Comparison of ENCODE assay signal across 13 cellular contexts in the genomic region with DNA sequence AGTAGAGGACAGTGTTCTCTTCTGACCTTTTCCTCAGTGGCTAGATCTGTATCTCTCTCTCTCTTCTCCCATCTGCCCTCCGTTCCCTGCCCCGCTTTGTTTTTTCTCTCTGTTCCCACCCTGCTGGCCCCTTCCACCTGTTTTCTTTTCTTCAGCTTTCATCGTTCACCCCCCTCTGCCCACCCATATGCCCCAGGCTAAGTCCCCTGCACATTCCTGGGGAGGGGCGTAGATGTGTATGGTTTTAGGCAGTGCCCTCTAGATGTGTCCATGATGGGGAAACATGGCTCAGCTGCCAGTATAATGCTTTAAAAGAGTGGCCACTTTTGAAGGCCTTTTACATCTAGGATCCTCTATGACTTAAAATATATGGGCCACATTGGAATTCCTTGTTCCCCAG. TPM values are rescaled to one million over a fixed set of nuclear protein-coding genes. Genes with fewer than 3 reads are reported as not detected.
DNase-seq lines count a peak whose midpoint lies in the region; TF ChIP-seq lines count a peak whose summit lies in the region.
"Had no signal": no experiment of that assay in that cellular context is flagged by ENCODE, and none has a peak within 500 bp of the region (broad histone marks: within the 10 kb centered on the region; RNA-seq: fewer than 3 reads in every experiment).

No MANE protein-coding gene starts in this region.

- no peaks in the 10 kb centered on the region for H3K9me3 ChIP-seq in neural progenitor cell (ENCODE audit: low read depth)
- no peaks in the 10 kb centered on the region for H3K9me3 ChIP-seq in CD8-positive, alpha-beta memory T cell (ENCODE audit: low read length)

- peak; percentile 20 for DNase-seq in activated CD8-positive, alpha-beta memory T cell treated with anti-CD3 and anti-CD28 coated beads, Interleukin-2, amount 50 U/mL, for 48 hours
- no peak for DNase-seq in activated CD8-positive, alpha-beta memory T cell treated with anti-CD3 and anti-CD28 coated beads for 24 hours
- DNase-seq in epithelial cell of prostate (ENCODE audit: low read depth, low spot score), result no peak
- DNase-seq in neural progenitor cell (ENCODE audit: low spot score), result no peak
- no peak for DNase-seq in NCI-H82 (lab: John Stamatoyannopoulos, UW)
- DNase-seq in CD8-positive, alpha-beta memory T cell, result no peak
- DNase-seq in putamen (ENCODE audit: low spot score), result no peak
- DNase-seq: DMS 273 treated with DMSO at 0.1 percent for 48 hours, H7 had no signal

- no peaks in the 10 kb centered on the region for H3K79me2 ChIP-seq in neural progenitor cell (ENCODE audit: low read depth)

- H3K4me2 ChIP-seq in neural progenitor cell, result peak overlapping the region; percentile 66
- H3K4me2 ChIP-seq: GM23338 had no signal

- H3K4me1 ChIP-seq in neural progenitor cell, result peaks cover 20% of the 10 kb centered on the region
- no peaks in the 10 kb centered on the region for H3K4me1 ChIP-seq in CD8-positive, alpha-beta memory T cell (ENCODE audit: insufficient read depth, low read length)

- CTCF ChIA-PET in CD8-positive, alpha-beta memory T cell (lab: Charles Lee), result no interaction called here

- no peak overlapping the region for H3K9ac ChIP-seq in neural progenitor cell

- H3K4me3 Mint-ChIP-seq in neural progenitor cell, result no peak overlapping the region
- H3K4me3 Mint-ChIP-seq in CD8-positive, alpha-beta memory T cell, result no peak overlapping the region
- H3K4me3 Mint-ChIP-seq: CD14-positive monocyte, GM23338 had no signal

- H4K20me1 ChIP-seq in neural progenitor cell (ENCODE audit: low read depth), result no peaks in the 10 kb centered on the region

- H3K4me1 Mint-ChIP-seq in neural progenitor cell, result peaks cover 8% of the 10 kb centered on the region
- peaks cover 0 to 8% (median 2%) of the 10 kb centered on the region in 3 donors for H3K4me1 Mint-ChIP-seq in CD8-positive, alpha-beta memory T cell

- no peaks in the 10 kb centered on the region for H3K36me3 Mint-ChIP-seq in neural progenitor cell
- H3K36me3 Mint-ChIP-seq in CD8-positive, alpha-beta memory T cell, result peaks cover 0 to 7% (median 3%) of the 10 kb centered on the region in 3 donors
- H3K36me3 Mint-ChIP-seq: CD14-positive monocyte had no signal

- H3K27ac Mint-ChIP-seq in neural progenitor cell, result no peak overlapping the region
- H3K27ac Mint-ChIP-seq in CD8-positive, alpha-beta memory T cell, result no peak overlapping the region
- H3K27ac Mint-ChIP-seq: CD14-positive monocyte, GM23338 had no signal

- no peaks in the 10 kb centered on the region for H3F3A ChIP-seq in neural progenitor cell (ENCODE audit: low read depth)

- peaks cover 2% of the 10 kb centered on the region for H3K27me3 Mint-ChIP-seq in neural progenitor cell (ENCODE audit: insufficient read depth, low read depth)
- H3K27me3 Mint-ChIP-seq in CD8-positive, alpha-beta memory T cell, result peaks cover 3 to 6% of the 10 kb centered on the region in 2 donors

- no peak overlapping the region for H3K4me3 ChIP-seq in neural progenitor cell
- no peak overlapping the region for H3K4me3 ChIP-seq in CD8-positive, alpha-beta memory T cell (ENCODE audit: low read length)
- H3K4me3 ChIP-seq: GM23338 had no signal

- peak overlapping the region; percentile 98 for H3K27ac ChIP-seq in epithelial cell of prostate
- H3K27ac ChIP-seq in neural progenitor cell, result no peak overlapping the region
- H3K27ac ChIP-seq in CD8-positive, alpha-beta memory T cell (ENCODE audit: low read depth, low read length), result no peak overlapping the region
- H3K27ac ChIP-seq: 22Rv1, HL-60 had no signal

- H2AFZ ChIP-seq in neural progenitor cell (replicated peaks), result no peak overlapping the region

- no peaks in the 10 kb centered on the region for H3K27me3 ChIP-seq in neural progenitor cell
- no peaks in the 10 kb centered on the region for H3K27me3 ChIP-seq in CD8-positive, alpha-beta memory T cell (ENCODE audit: insufficient read depth, low read length, poor library complexity, severe bottlenecking)

- no peaks in the 10 kb centered on the region for H3K9me3 Mint-ChIP-seq in neural progenitor cell
- no peaks in the 10 kb centered on the region for H3K9me3 Mint-ChIP-seq in CD8-positive, alpha-beta memory T cell
- H3K9me3 Mint-ChIP-seq: CD14-positive monocyte, GM23338 had no signal

- POLR2A ChIA-PET in CD8-positive, alpha-beta memory T cell (lab: Charles Lee), result no interaction called here

- no peak for TF ChIP-seq CTCF in neural progenitor cell (IDR thresholded peaks at IDR 0.05)

- no peaks in the 10 kb centered on the region for H3K36me3 ChIP-seq in neural progenitor cell
- no peaks in the 10 kb centered on the region for H3K36me3 ChIP-seq in CD8-positive, alpha-beta memory T cell (ENCODE audit: insufficient read depth, low read length)

RNA-seq across cellular contexts. Expression of gene S100A11, which starts 13.6 kb away (rescaled TPM):
- total RNA-seq in neural progenitor cell (ENCODE audit: low replicate concordance), result 4.4 and 5.4 TPM in 2 replicates
- 100 to 1,000 TPM; 257 to 262 TPM for total RNA-seq in CD8-positive, alpha-beta memory T cell
- polyA plus RNA-seq in CD8-positive, alpha-beta memory T cell, result 554 TPM

RNA-seq across cellular contexts. Expression of gene S100A10, which starts 29.6 kb away (rescaled TPM):
- 0.54 and 1.1 TPM in 2 replicates for total RNA-seq in neural progenitor cell (ENCODE audit: low replicate concordance)
- 100 to 1,000 TPM; 263 to 279 TPM for total RNA-seq in CD8-positive, alpha-beta memory T cell
- polyA plus RNA-seq in CD8-positive, alpha-beta memory T cell, result 1,167 TPM

Comparison
In these comparisons a context has a peak if more than half of its experiments do, and no peak if none do; other contexts are left out.
1. RNA of gene S100A11, which starts 13.6 kb away (total RNA-seq): 257 to 262 TPM in CD8-positive, alpha-beta memory T cell; 4.4 to 5.4 TPM in neural progenitor cell; every median in the first group is over 10 times any median in the second.
2. RNA of gene S100A10, which starts 29.6 kb away (total RNA-seq): 263 to 279 TPM in CD8-positive, alpha-beta memory T cell; 0.54 to 1.1 TPM in neural progenitor cell; every median in the first group is over 100 times any median in the second.